ENCODE assay signal across 8 cellular contexts in genomic region chr5:74638776-74639537, GRCh38. TPM values are rescaled to one million over a fixed set of nuclear protein-coding genes. Genes with fewer than 3 reads are reported as not detected.
DNase-seq lines count a peak whose midpoint lies in the region; ATAC-seq, FAIRE-seq and TF ChIP-seq lines count a peak whose summit lies in the region.

No MANE protein-coding gene starts in this region.

- 0% methylated on average over 1 of the region's 7 CpGs; no CpG with 5 or more reads in 1 of the 2 experiments for WGBS in IMR-90 (ENCODE audit: extremely low coverage in 2 of 2, insufficient read length in 1 of 2), 2 experiments
- WGBS in K562 (ENCODE audit: insufficient coverage, low coverage, missing lambda C conversion rate): 27% methylated on average over 7 of the region's 7 CpGs
- WGBS in mesodermal cell (ENCODE audit: insufficient coverage in 2 of 2), 2 experiments: 19 to 28% methylated on average over 5 of the region's 7 CpGs

- H3K4me3 ChIP-seq in IMR-90 (ENCODE audit: insufficient read depth, low read depth, low read length) (peak overlapping the region; percentile 95), K562 (no peak overlapping the region), mesodermal cell (ENCODE audit: extremely low read depth, insufficient read depth, low read length, poor library complexity, severe bottlenecking) (peak overlapping the region; percentile 94)

- peak overlapping the region; percentile 80 for H3K56ac ChIP-seq in IMR-90 (ENCODE audit: extremely low read depth, insufficient read depth, low read length)

- peak overlapping the region; percentile 79 for H2BK120ac ChIP-seq in IMR-90 (ENCODE audit: low read depth, low read length)

- POLR2A ChIA-PET in IMR-90 (lab: Charles Lee; ENCODE audit: unreplicated experiment) (no interaction called here), K562 (lab: Yijun Ruan, JAX) (interaction anchor here (0.6 to 1.9 kb wide), 2 partner anchors 23 to 1183 kb away, joined by 3 to 4 read pairs; no protein-coding TSS in a partner anchor)

- H2AFZ ChIP-seq in IMR-90 (replicated peaks; ENCODE audit: low read length, poor library complexity) (no peak overlapping the region), K562 (ENCODE audit: low read depth, low read length) (no peak overlapping the region)

- H3K9me3 ChIP-seq in IMR-90 (ENCODE audit: control insufficient read depth, insufficient read depth, low read length) (no peaks in the 10 kb centered on the region), K562 (replicated peaks; ENCODE audit: control insufficient read depth, insufficient read depth, low read depth, low read length) (no peaks in the 10 kb centered on the region), mesodermal cell (ENCODE audit: control insufficient read depth, low read length) (no peaks in the 10 kb centered on the region)

- BruUV-seq in IMR-90 (replicated peaks; lab: Mats Ljungman, UMichigan) (TSS peak; percentile 7), K562 (replicated peaks; lab: Mats Ljungman, UMichigan) (no TSS peak)

- peak overlapping the region; percentile 9 to 70; a peak in 2 of 4 replicates for H4K8ac ChIP-seq in IMR-90 (ENCODE audit: low read depth in 2 of 2, low read length in 2 of 2)

- TF ChIP-seq CTCF in IMR-90 (conservative IDR thresholded peaks at IDR 0.05; ENCODE audit: low read depth, low read length): no peak
- TF ChIP-seq CTCF in K562 (IDR thresholded peaks at IDR 0.05 in 2 of 3, conservative IDR thresholded peaks at IDR 0.05 in 1 of 3; ENCODE audit: insufficient read depth in 2 of 3, low read depth in 1 of 3, low read length in 3 of 3): no peak

- ATAC-seq in GM19463 (IDR thresholded peaks at IDR 0.05; ENCODE audit: unreplicated experiment): peak; percentile 26
- ATAC-seq in IMR-90 (ENCODE audit: low read depth): no peak
- no peak for ATAC-seq in K562

- H3K4ac ChIP-seq in IMR-90 (ENCODE audit: low read depth, low read length): peak overlapping the region; percentile 84

- no peaks in the 10 kb centered on the region for H3K79me2 ChIP-seq in K562 (ENCODE audit: control insufficient read depth, insufficient read depth, low read length)

- no peak for TF ChIP-seq POLR2A in IMR-90 (IDR thresholded peaks at IDR 0.05; ENCODE audit: low read depth, low read length)
- no peak for TF ChIP-seq POLR2A in K562 (conservative IDR thresholded peaks at IDR 0.05)

- intact Hi-C loops in IMR-90 (cut with micrococcal nuclease) (loop anchor here (2.0 to 10.0 kb wide), 2 partner anchors 96 to 144 kb away; no protein-coding TSS in a partner anchor), K562 (cut with micrococcal nuclease) (no loop called here)

- in situ Hi-C loops in IMR-90 (cut with MboI; ENCODE audit: low sequenced_read_pairs) (no loop called here), K562 (cut with MboI) (loop anchor here (25.0 kb wide), 1 partner anchor 602 kb away; no protein-coding TSS in a partner anchor)

- FAIRE-seq in K562 (lab: Jason Lieb, UNC): peak; percentile 35

- H3K9me1 ChIP-seq in IMR-90 (ENCODE audit: insufficient read depth, low read length) (peaks cover 27% of the 10 kb centered on the region), K562 (ENCODE audit: control insufficient read depth, insufficient read depth, low read length) (no peaks in the 10 kb centered on the region)

- peaks cover 33% of the 10 kb centered on the region for H4K20me1 ChIP-seq in IMR-90 (ENCODE audit: insufficient read depth, low read length)
- no peaks in the 10 kb centered on the region for H4K20me1 ChIP-seq in K562 (replicated peaks; ENCODE audit: control insufficient read depth, insufficient read depth, low read length)

- peak overlapping the region; percentile 14 for H2BK20ac ChIP-seq in IMR-90 (ENCODE audit: low read depth, low read length)

- H3K4me1 ChIP-seq in IMR-90 (ENCODE audit: control insufficient read depth, insufficient read depth, low read length) (peaks cover 18% of the 10 kb centered on the region), K562 (replicated peaks in 1 of 2; ENCODE audit: control insufficient read depth in 2 of 2, insufficient read depth in 2 of 2, low read length in 2 of 2) (peaks cover 9 to 19% of the 10 kb centered on the region in 2 experiments; a peak in 3 of 5 replicates), mesodermal cell (ENCODE audit: control insufficient read depth, insufficient read depth, low read length, poor library complexity, severe bottlenecking) (peaks cover 53% of the 10 kb centered on the region)

- peak overlapping the region; percentile 59 for H2AK5ac ChIP-seq in IMR-90 (ENCODE audit: low read depth, low read length)

- no peak overlapping the region for H2AK9ac ChIP-seq in IMR-90 (replicated peaks; ENCODE audit: low read depth, low read length, poor library complexity)

- no peaks in the 10 kb centered on the region for H3K27me3 ChIP-seq in IMR-90 (ENCODE audit: control insufficient read depth, insufficient read depth, low read length)
- peaks cover 15 to 48% of the 10 kb centered on the region in 2 experiments; a peak in 4 of 5 replicates for H3K27me3 ChIP-seq in K562 (ENCODE audit: control insufficient read depth in 2 of 2, insufficient read depth in 2 of 2, low read length in 2 of 2)

- H3K36me3 ChIP-seq in IMR-90 (ENCODE audit: control insufficient read depth, insufficient read depth, low read length) (peaks cover 10% of the 10 kb centered on the region), K562 (ENCODE audit: control insufficient read depth, insufficient read depth, low read length) (no peaks in the 10 kb centered on the region), mesodermal cell (ENCODE audit: control insufficient read depth, insufficient read depth, low read length) (peaks cover 54% of the 10 kb centered on the region)

- H3K27ac ChIP-seq in IMR-90 (ENCODE audit: insufficient read depth, low read length) (peak overlapping the region; percentile 82), K562 (ENCODE audit: extremely low read depth, low read depth, low read length) (no peak overlapping the region), mesodermal cell (ENCODE audit: low read depth, low read length, severe bottlenecking) (no peak overlapping the region)

- peak overlapping the region; percentile 83 for H3K9ac ChIP-seq in IMR-90 (ENCODE audit: low read depth, low read length)
- H3K9ac ChIP-seq in K562 (ENCODE audit: insufficient read depth in 1 of 2, low read depth in 2 of 2, low read length in 2 of 2): no peak overlapping the region

- peak overlapping the region; percentile 91 for H3K14ac ChIP-seq in IMR-90 (replicated peaks; ENCODE audit: low read depth, low read length)

- no peak for TF ChIP-seq EP300 in K562 (IDR thresholded peaks at IDR 0.05; ENCODE audit: low read length)

- H2BK15ac ChIP-seq in IMR-90 (ENCODE audit: low read depth, low read length): 0 out of 3 replicates have a peak overlapping the region, but pooled peaks have one; percentile 0

- H3K18ac ChIP-seq in IMR-90 (ENCODE audit: low read depth, low read length): peak overlapping the region; percentile 92; the same call in 1 of the 2 replicates

- CTCF ChIA-PET in IMR-90 (lab: Yijun Ruan, JAX) (interaction anchor here (1.3 kb wide), 1 partner anchor 593 kb away, joined by 3 read pairs; no protein-coding TSS in a partner anchor), K562 (lab: Yijun Ruan, JAX; ENCODE audit: low intra/inter-chr PET ratio) (no interaction called here)

- H4K91ac ChIP-seq in IMR-90 (ENCODE audit: insufficient read depth, low read depth, low read length): peak overlapping the region; percentile 51

- H3K79me1 ChIP-seq in IMR-90 (ENCODE audit: low read depth in 1 of 2, low read length in 2 of 2): peaks cover 12 to 53% of the 10 kb centered on the region in 2 experiments

- peak; percentile 65 for DNase-seq in EL
- peak; percentile 61 for DNase-seq in IMR-90
- no peak for DNase-seq in K562 (ENCODE audit: extremely low read depth in 1 of 4, low spot score in 3 of 4)
- no peak for DNase-seq in stimulated activated naive CD4-positive, alpha-beta T cell treated with Interleukin-2 at 50 U/mL for 16 hours (lab: John Stamatoyannopoulos, UW)
- no peak for DNase-seq in NCI-H1048 (lab: John Stamatoyannopoulos, UW)
- no peak for DNase-seq in hippocampal formation (lab: John Stamatoyannopoulos, UW)

- TF ChIP-seq RAD21 in IMR-90 (IDR thresholded peaks at IDR 0.05; ENCODE audit: low read length) (no peak), K562 (CRISPR knock-in tag; conservative IDR thresholded peaks at IDR 0.05 in 1 of 2, IDR thresholded peaks at IDR 0.05 in 1 of 2) (no peak)

- dilution Hi-C loops in IMR-90 (cut with HindIII; ENCODE audit: low sequenced_read_pairs, unreplicated experiment): no loop called here

- peak overlapping the region; percentile 33; the same call in 1 of the 2 replicates for H4K5ac ChIP-seq in IMR-90 (ENCODE audit: low read depth, low read length)

- H2BK5ac ChIP-seq in IMR-90 (ENCODE audit: low read depth, low read length, poor library complexity, severe bottlenecking): peak overlapping the region; percentile 91

- peak overlapping the region; percentile 37 for H3K23ac ChIP-seq in IMR-90 (ENCODE audit: low read depth, low read length)

- H3K4me2 ChIP-seq in IMR-90 (ENCODE audit: low read depth, low read length) (peak overlapping the region; percentile 92), K562 (ENCODE audit: insufficient read depth, low read length) (no peak overlapping the region)

RNA-seq across cellular contexts. Expression of gene ENC1, which starts 1.6 kb away (rescaled TPM):
- total RNA-seq in IMR-90 (2012; rRNA removed) (55.8 and 70.8 TPM in 2 replicates), K562 (2014; rRNA removed) (0.86 and 4.1 TPM in 2 replicates), K562 (2014; rRNA removed; fragmentation: Illumina TruSeq; extraction: Trizol) (1.1 and 1.2 TPM in 2 replicates), K562 (2015; rRNA removed; fragmentation: Illumina TruSeq; extraction: Trizol) (1.3 and 1.5 TPM in 2 replicates), K562 (2021) (2.5 and 2.6 TPM in 2 replicates)
- polyA plus RNA-seq in IMR-90 (2012; rRNA removed) (24.9 and 25.6 TPM in 2 replicates), K562 (2011; rRNA removed) (1.9 and 3.2 TPM in 2 replicates), K562 (2014; fragmentation: Illumina TruSeq; extraction: Trizol) (0.97 and 1.1 TPM in 2 replicates), K562 (2014; fragmentation: Nextera tagmentation; extraction: Ambion mirVana) (under 1 TPM; 0.17 to 0.37 TPM), K562 (2014; rRNA removed) (0.67 and 0.91 TPM in 2 replicates)
- 6.4 and 35.1 TPM in 2 replicates for polyA plus RNA-seq in IMR-90 (2012; cell fraction: cytosol; rRNA removed)
- polyA plus RNA-seq in IMR-90 (2012; cell fraction: nucleus; rRNA removed; ENCODE audit: low replicate concordance): 57.2 and 111 TPM in 2 replicates
- 0.92 and 4.1 TPM in 2 replicates for total RNA-seq in K562 (2011; cell fraction: chromatin; rRNA removed; ENCODE audit: low replicate concordance)
- 0.66 and 3.7 TPM in 2 replicates for total RNA-seq in K562 (2011; cell fraction: nucleolus; rRNA removed)
- total RNA-seq in K562 (2011; cell fraction: nucleoplasm; rRNA removed): 0.51 and 0.84 TPM in 2 replicates
- polyA plus RNA-seq in K562 (2011; cell fraction: cytosol; rRNA removed): 1.5 and 4.8 TPM in 2 replicates
- polyA plus RNA-seq in K562 (2011; cell fraction: nucleus; rRNA removed): 4.3 and 10.7 TPM in 2 replicates
- polyA plus RNA-seq in K562 (2012): 2.0 TPM in 2 replicates
- 5.4 and 9.5 TPM in 2 replicates for polyA minus RNA-seq in K562 (2011; rRNA and poly(A)+ RNA removed)
- polyA minus RNA-seq in K562 (2011; cell fraction: cytosol; rRNA and poly(A)+ RNA removed): 2.4 and 4.6 TPM in 2 replicates
- polyA minus RNA-seq in K562 (2011; cell fraction: nucleus; rRNA and poly(A)+ RNA removed): 7.8 and 13.5 TPM in 2 replicates
- 138 TPM for polyA plus RNA-seq in mesodermal cell (2013, experiment 1 of 2)
- polyA plus RNA-seq in mesodermal cell (2013, experiment 2 of 2): 107 TPM

RNA-seq across cellular contexts. Expression of gene HEXB, which starts 46.1 kb away (rescaled TPM):
- total RNA-seq in IMR-90 (2012; rRNA removed): 76.7 and 132 TPM in 2 replicates
- 102 and 126 TPM in 2 replicates for polyA plus RNA-seq in IMR-90 (2012; rRNA removed)
- polyA plus RNA-seq in IMR-90 (2012; cell fraction: cytosol; rRNA removed): 69.7 and 87.7 TPM in 2 replicates
- 44.4 and 51.1 TPM in 2 replicates for polyA plus RNA-seq in IMR-90 (2012; cell fraction: nucleus; rRNA removed; ENCODE audit: low replicate concordance)
- 81.4 and 164 TPM in 2 replicates for total RNA-seq in K562 (2011; cell fraction: chromatin; rRNA removed; ENCODE audit: low replicate concordance)
- total RNA-seq in K562 (2011; cell fraction: nucleolus; rRNA removed): 95.6 and 99.2 TPM in 2 replicates
- total RNA-seq in K562 (2011; cell fraction: nucleoplasm; rRNA removed): 119 and 129 TPM in 2 replicates
- 128 and 135 TPM in 2 replicates for total RNA-seq in K562 (2014; rRNA removed)
- 115 and 129 TPM in 2 replicates for total RNA-seq in K562 (2014; rRNA removed; fragmentation: Illumina TruSeq; extraction: Trizol)
- 142 and 158 TPM in 2 replicates for total RNA-seq in K562 (2015; rRNA removed; fragmentation: Illumina TruSeq; extraction: Trizol)
- 88.1 and 94.9 TPM in 2 replicates for total RNA-seq in K562 (2021)
- polyA plus RNA-seq in K562 (2011; rRNA removed): 60.6 and 126 TPM in 2 replicates
- 50.8 and 91.3 TPM in 2 replicates for polyA plus RNA-seq in K562 (2011; cell fraction: cytosol; rRNA removed)
- polyA plus RNA-seq in K562 (2011; cell fraction: nucleus; rRNA removed): 28.3 and 29.2 TPM in 2 replicates
- polyA plus RNA-seq in K562 (2012): 119 and 129 TPM in 2 replicates
- polyA plus RNA-seq in K562 (2014; fragmentation: Illumina TruSeq; extraction: Trizol): 101 and 106 TPM in 2 replicates
- polyA plus RNA-seq in K562 (2014; fragmentation: Nextera tagmentation; extraction: Ambion mirVana): 10 to 100 TPM; 22.9 to 37.1 TPM
- polyA plus RNA-seq in K562 (2014; rRNA removed): 105 and 108 TPM in 2 replicates
- 108 and 142 TPM in 2 replicates for polyA minus RNA-seq in K562 (2011; rRNA and poly(A)+ RNA removed)
- 21.8 and 38.4 TPM in 2 replicates for polyA minus RNA-seq in K562 (2011; cell fraction: cytosol; rRNA and poly(A)+ RNA removed)
- 31.5 and 35.0 TPM in 2 replicates for polyA minus RNA-seq in K562 (2011; cell fraction: nucleus; rRNA and poly(A)+ RNA removed)
- 106 TPM for polyA plus RNA-seq in mesodermal cell (2013, experiment 1 of 2)
- polyA plus RNA-seq in mesodermal cell (2013, experiment 2 of 2): 108 TPM

Comparison
In these comparisons a context has a peak if more than half of its experiments do, and no peak if none do; other contexts are left out.
1. DNase-seq: peak in EL (single experiment) and IMR-90 (single experiment); none in K562 (0 of 4), stimulated activated naive CD4-positive, alpha-beta T cell treated with Interleukin-2 at 50 U/mL for 16 hours (single experiment), NCI-H1048 (single experiment) and hippocampal formation (0 of 2).
2. RNA of gene ENC1, which starts 1.6 kb away (total RNA-seq): 55.8 to 70.8 TPM in IMR-90; 0.51 to 4.1 TPM in K562; every median in the first group is over 10 times any median in the second.